Comparison of ENCODE assay signal across 8 cellular contexts in genomic region chr20:51525241-51526104, GRCh38. TPM values are rescaled to one million over a fixed set of nuclear protein-coding genes. Genes with fewer than 3 reads are reported as not detected.
DNase-seq lines count a peak whose midpoint lies in the region; ATAC-seq and TF ChIP-seq lines count a peak whose summit lies in the region.

No MANE protein-coding gene starts in this region.

- H3K27me3 Mint-ChIP-seq in activated T-helper 1 cell treated with anti-CD3 and anti-CD28 coated beads, Interleukin-12 subunit alpha, Interleukin-12 subunit beta, Interleukin-2, Interleukin-4 antibody, amounts not matched to agents 30 ng/mL and 10 ng/mL and 1 ng/mL, durations not matched to agents 14 hours and 24 hours and 36 hours (ENCODE audit: insufficient read depth), result no peaks in the 10 kb centered on the region

- in situ Hi-C loops in ACHN (cut with HindIII; ENCODE audit: low pct_ligation_motif_present, low pct_unique_long_range_greater_than_20kb, low sequenced_read_pairs), result no loop called here

- no peaks in the 10 kb centered on the region for H3K9me3 Mint-ChIP-seq in activated T-helper 1 cell treated with anti-CD3 and anti-CD28 coated beads, Interleukin-12 subunit alpha, Interleukin-12 subunit beta, Interleukin-2, Interleukin-4 antibody, amounts not matched to agents 30 ng/mL and 10 ng/mL and 1 ng/mL, durations not matched to agents 14 hours and 24 hours and 36 hours

- H3K4me1 Mint-ChIP-seq in activated T-helper 1 cell treated with anti-CD3 and anti-CD28 coated beads, Interleukin-12 subunit alpha, Interleukin-12 subunit beta, Interleukin-2, Interleukin-4 antibody, amounts not matched to agents 30 ng/mL and 10 ng/mL and 1 ng/mL, durations not matched to agents 14 hours and 24 hours and 36 hours (ENCODE audit: low read depth), result peaks cover 80% of the 10 kb centered on the region

- no peaks in the 10 kb centered on the region for H3K9me3 ChIP-seq in KOPT-K1 (ENCODE audit: insufficient read depth, low read length, poor library complexity, severe bottlenecking)
- H3K9me3 ChIP-seq in lower lobe of right lung, result no peaks in the 10 kb centered on the region
- H3K9me3 ChIP-seq in upper lobe of right lung, result no peaks in the 10 kb centered on the region

- H3K36me3 ChIP-seq in KOPT-K1 (ENCODE audit: insufficient read depth, low read length), result peaks cover 29% of the 10 kb centered on the region
- H3K36me3 ChIP-seq in lower lobe of right lung, result no peaks in the 10 kb centered on the region
- no peaks in the 10 kb centered on the region for H3K36me3 ChIP-seq in upper lobe of right lung

- H3K27me3 ChIP-seq in lower lobe of right lung (ENCODE audit: low read depth) (no peaks in the 10 kb centered on the region), upper lobe of right lung (no peaks in the 10 kb centered on the region)

- DNase-seq in CD1c-positive myeloid dendritic cell (ENCODE audit: extremely low spot score) (peak; percentile 59), lower lobe of right lung (no peak), upper lobe of right lung (no peak), ACHN (no peak), NCI-H2081 treated with DMSO at 0.1 percent for 48 hours (lab: John Stamatoyannopoulos, UW) (no peak)
- no peak for DNase-seq in activated T-helper 1 cell treated with anti-CD3 and anti-CD28 coated beads, Interleukin-12 subunit alpha, Interleukin-12 subunit beta, Interleukin-2, Interleukin-4 antibody, amounts not matched to agents 30 ng/mL and 10 ng/mL and 1 ng/mL, durations not matched to agents 14 hours and 24 hours and 36 hours (ENCODE audit: low spot score)

- H3K4me3 Mint-ChIP-seq in activated T-helper 1 cell treated with anti-CD3 and anti-CD28 coated beads, Interleukin-12 subunit alpha, Interleukin-12 subunit beta, Interleukin-2, Interleukin-4 antibody, amounts not matched to agents 30 ng/mL and 10 ng/mL and 1 ng/mL, durations not matched to agents 14 hours and 24 hours and 36 hours, result peak overlapping the region; percentile 72

- H3K36me3 Mint-ChIP-seq in activated T-helper 1 cell treated with anti-CD3 and anti-CD28 coated beads, Interleukin-12 subunit alpha, Interleukin-12 subunit beta, Interleukin-2, Interleukin-4 antibody, amounts not matched to agents 30 ng/mL and 10 ng/mL and 1 ng/mL, durations not matched to agents 14 hours and 24 hours and 36 hours (ENCODE audit: low read depth), result peaks cover 40% of the 10 kb centered on the region

- ATAC-seq in lower lobe of right lung, result peak; percentile 26 to 48
- peak; percentile 56 for ATAC-seq in upper lobe of right lung
- no peak for ATAC-seq in HG03342 (IDR thresholded peaks at IDR 0.05; ENCODE audit: unreplicated experiment)

- TF ChIP-seq CTCF in lower lobe of right lung (IDR thresholded peaks at IDR 0.05) (no peak), upper lobe of right lung (IDR thresholded peaks at IDR 0.05) (no peak)

- H3K4me1 ChIP-seq in lower lobe of right lung, result peaks cover 23% of the 10 kb centered on the region
- peaks cover 15% of the 10 kb centered on the region for H3K4me1 ChIP-seq in upper lobe of right lung

- H3K27ac ChIP-seq in KOPT-K1 (ENCODE audit: low read depth, low read length, poor library complexity, severe bottlenecking) (peak overlapping the region; percentile 21), lower lobe of right lung (peak overlapping the region; percentile 3), upper lobe of right lung (no peak overlapping the region)

- intact Hi-C loops in activated T-helper 1 cell treated with anti-CD3 and anti-CD28 coated beads, Interleukin-12 subunit alpha, Interleukin-12 subunit beta, Interleukin-2, Interleukin-4 antibody, amounts not matched to agents 30 ng/mL and 10 ng/mL and 1 ng/mL, durations not matched to agents 14 hours and 24 hours and 36 hours (cut with micrococcal nuclease), result loop anchor here (1.0 to 5.0 kb wide), 4 partner anchors 13 to 463 kb away; no protein-coding TSS in a partner anchor
- intact Hi-C loops in lower lobe of right lung (cut with DNase I), result no loop called here
- intact Hi-C loops in upper lobe of right lung (cut with DNase I), result no loop called here

- H3K27ac Mint-ChIP-seq in activated T-helper 1 cell treated with anti-CD3 and anti-CD28 coated beads, Interleukin-12 subunit alpha, Interleukin-12 subunit beta, Interleukin-2, Interleukin-4 antibody, amounts not matched to agents 30 ng/mL and 10 ng/mL and 1 ng/mL, durations not matched to agents 14 hours and 24 hours and 36 hours, result peak overlapping the region; percentile 96

- H3K4me3 ChIP-seq in lower lobe of right lung (peak overlapping the region; percentile 21), upper lobe of right lung (peak overlapping the region; percentile 25)

RNA-seq across cellular contexts. Expression of gene NFATC2, which starts 17.0 kb away (rescaled TPM):
- total RNA-seq in activated T-helper 1 cell treated with anti-CD3 and anti-CD28 coated beads, Interleukin-12 subunit alpha, Interleukin-12 subunit beta, Interleukin-2, Interleukin-4 antibody, amounts not matched to agents 30 ng/mL and 10 ng/mL and 1 ng/mL, durations not matched to agents 14 hours and 24 hours and 36 hours, result 84.0 and 86.4 TPM in 2 replicates
- total RNA-seq in lower lobe of right lung (6.6 TPM), upper lobe of right lung (7.6 TPM)
